9 cellular contexts compared by ENCODE assay signal in the genomic region with DNA sequence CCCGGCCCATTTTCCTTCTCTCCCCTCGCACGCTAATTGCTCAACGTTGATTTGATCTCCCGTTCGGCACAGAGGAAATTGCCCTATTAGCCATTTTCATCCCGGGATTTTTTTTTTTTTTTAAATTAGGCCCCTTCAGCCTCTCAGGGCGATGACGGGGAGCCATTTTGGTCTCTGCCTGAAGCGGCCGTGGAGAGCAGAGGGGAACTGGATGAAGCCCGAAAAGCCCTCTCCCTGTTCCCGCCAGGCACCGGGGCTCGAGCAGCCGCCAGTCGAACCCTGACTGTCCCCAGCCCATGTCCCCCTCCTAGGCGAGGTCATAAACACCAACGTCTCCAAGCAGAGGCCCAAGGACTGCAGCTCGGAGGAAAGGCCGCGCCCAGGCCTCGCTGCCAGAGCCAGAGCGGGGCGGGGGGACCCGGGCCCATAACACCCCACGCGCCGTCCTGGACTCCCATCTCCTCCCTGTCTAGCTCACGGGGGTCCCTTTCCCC. TPM values are rescaled to one million over a fixed set of nuclear protein-coding genes. Genes with fewer than 3 reads are reported as not detected.
DNase-seq lines count a peak whose midpoint lies in the region; ATAC-seq and TF ChIP-seq lines count a peak whose summit lies in the region.
"Had no signal": no experiment of that assay in that cellular context is flagged by ENCODE, and none has a peak within 500 bp of the region (broad histone marks: within the 10 kb centered on the region; RNA-seq: fewer than 3 reads in every experiment).

No MANE protein-coding gene starts in this region.

- TF ChIP-seq CTCF in kidney epithelial cell (IDR thresholded peaks at IDR 0.05; ENCODE audit: insufficient read depth, low read length, poor library complexity, severe bottlenecking), result no peak

- H3K27me3 ChIP-seq in adipocyte (replicated peaks; ENCODE audit: control insufficient read depth, insufficient read depth, low read length) (peaks cover 4% of the 10 kb centered on the region), kidney epithelial cell (ENCODE audit: control insufficient read depth, insufficient read depth, low read length) (peaks cover 3% of the 10 kb centered on the region)

- H3K36me3 ChIP-seq in adipocyte (ENCODE audit: control insufficient read depth, insufficient read depth, low read length, severe bottlenecking) (peaks cover 3% of the 10 kb centered on the region), kidney epithelial cell (ENCODE audit: control insufficient read depth, insufficient read depth, low read length) (no peaks in the 10 kb centered on the region)

- no peaks in the 10 kb centered on the region for H3K9me3 ChIP-seq in adipocyte (ENCODE audit: control insufficient read depth, low read length)

- no peak for ATAC-seq in HG02970 (IDR thresholded peaks at IDR 0.05; ENCODE audit: low FRiP score, unreplicated experiment)

- DNase-seq in NCI-H2227 (lab: John Stamatoyannopoulos, UW; ENCODE audit: unreplicated experiment) (peak; percentile 42), NCI-H2227 treated with DMSO at 0.1 percent for 48 hours (lab: John Stamatoyannopoulos, UW) (no peak), adipocyte (ENCODE audit: low read depth) (no peak), kidney epithelial cell (ENCODE audit: low read depth) (no peak), substantia nigra (lab: John Stamatoyannopoulos, UW) (peak in 1 of 49 donors; percentile 66), NOMO-1 treated with dmso at 0.1 percent for 144 hours (lab: John Stamatoyannopoulos, UW; ENCODE audit: unreplicated experiment) (no peak), COLO829 (ENCODE audit: low spot score) (no peak)

- H3K9ac ChIP-seq in adipocyte (ENCODE audit: low read length), result peak overlapping the region; percentile 82

- H3K27ac ChIP-seq in substantia nigra (ENCODE audit: low read depth, low read length, poor library complexity, severe bottlenecking), result peak overlapping the region; percentile 94
- H3K27ac ChIP-seq: 22Rv1 had no signal

- H3K4me1 ChIP-seq in adipocyte (ENCODE audit: control insufficient read depth, insufficient read depth, low read length), result peaks cover 14% of the 10 kb centered on the region

- H3K4me3 ChIP-seq in adipocyte (ENCODE audit: low read length) (peak overlapping the region; percentile 66), kidney epithelial cell (ENCODE audit: low read depth, low read length) (peak overlapping the region; percentile 28)

RNA-seq across cellular contexts. Expression of gene MDFI, which starts 44.7 kb away (rescaled TPM):
- 84.6 and 99.6 TPM in 2 replicates for total RNA-seq in kidney epithelial cell

RNA-seq across cellular contexts. Expression of gene TFEB, which starts 52.4 kb away (rescaled TPM):
- 3.8 and 5.1 TPM in 2 replicates for total RNA-seq in kidney epithelial cell
